9 cellular contexts compared by ENCODE assay signal in genomic region chr1:42942444-42942843, GRCh38. TPM values are rescaled to one million over a fixed set of nuclear protein-coding genes. Genes with fewer than 3 reads are reported as not detected.
DNase-seq lines count a peak whose midpoint lies in the region; ATAC-seq, FAIRE-seq and TF ChIP-seq lines count a peak whose summit lies in the region.
"Had no signal": no experiment of that assay in that cellular context is flagged by ENCODE, and none has a peak within 500 bp of the region (broad histone marks: within the 10 kb centered on the region; RNA-seq: fewer than 3 reads in every experiment).

No MANE protein-coding gene starts in this region.

- H3K4me1 ChIP-seq in A549 = peaks cover 100% of the 10 kb centered on the region
- peaks cover 93% of the 10 kb centered on the region for H3K4me1 ChIP-seq in Karpas-422 (ENCODE audit: low read length)
- H3K4me1 ChIP-seq in astrocyte (ENCODE audit: insufficient read depth, low read length) = peaks cover 71% of the 10 kb centered on the region
- H3K4me1 ChIP-seq in MM.1S (ENCODE audit: low read length) = 0 out of 2 replicates have a peak, but pooled peaks cover 5% of the 10 kb centered on the region

- H3K9ac ChIP-seq in Karpas-422 (ENCODE audit: low read length) (no peak overlapping the region), astrocyte (ENCODE audit: low read length) (peak overlapping the region; percentile 82), MM.1S (ENCODE audit: low read length) (no peak overlapping the region)

- H4K20me1 ChIP-seq in Karpas-422 (ENCODE audit: insufficient read depth, low read depth, low read length) (peaks cover 89% of the 10 kb centered on the region), astrocyte (ENCODE audit: insufficient read depth, low read length) (no peaks in the 10 kb centered on the region), MM.1S (ENCODE audit: insufficient read depth, low read length) (no peaks in the 10 kb centered on the region)

- TF ChIP-seq EP300 in A549 (IDR thresholded peaks at IDR 0.05) = no peak

- ATAC-seq in A549 (no peak), HG02852 (IDR thresholded peaks at IDR 0.05; ENCODE audit: unreplicated experiment) (no peak)

- H3K79me2 ChIP-seq in Karpas-422 (ENCODE audit: low read length) = peaks cover 97% of the 10 kb centered on the region
- peaks cover 74% of the 10 kb centered on the region for H3K79me2 ChIP-seq in astrocyte (ENCODE audit: insufficient read depth, low read length)
- peaks cover 80% of the 10 kb centered on the region for H3K79me2 ChIP-seq in MM.1S (ENCODE audit: low read length)

- WGBS in A549 (ENCODE audit: missing lambda C conversion rate) = 54% methylated on average over 6 of the region's 6 CpGs

- TF ChIP-seq POLR2A in A549 (IDR thresholded peaks at IDR 0.05; ENCODE audit: low read length) = no peak

- H3K4me2 ChIP-seq in A549 (peak overlapping the region; percentile 76), Karpas-422 (ENCODE audit: low read depth, low read length, poor library complexity, severe bottlenecking) (no peak overlapping the region), astrocyte (ENCODE audit: low read length) (peak overlapping the region; percentile 70), MM.1S (ENCODE audit: low read depth, low read length) (no peak overlapping the region)

- FAIRE-seq in A549 (lab: Jason Lieb, UNC) (no peak), astrocyte (lab: Jason Lieb, UNC) (no peak)

- H3K27ac Mint-ChIP-seq in astrocyte (ENCODE audit: unreplicated experiment) (peak overlapping the region; percentile 99), mesothelial cell of epicardium (peak overlapping the region; percentile 97)

- no peak for DNase-seq in A549 (ENCODE audit: low read depth in 1 of 2, low spot score in 1 of 2)
- peak; percentile 56 for DNase-seq in Karpas-422
- no peak for DNase-seq in astrocyte (ENCODE audit: low read depth)
- DNase-seq in mesothelial cell of epicardium (ENCODE audit: low spot score in 2 of 2, unreplicated experiment in 2 of 2) = no peak
- DNase-seq in stimulated activated CD4-positive, alpha-beta T cell treated with anti-CD3 and anti-CD28 coated beads, Interleukin-12 subunit alpha, Interleukin-12 subunit beta, amount 100 ng/mL, for 4 hours = no peak
- no peak for DNase-seq in middle frontal gyrus (ENCODE audit: extremely low spot score, low spot score)
- DNase-seq in MM.1S = no peak
- DNase-seq: GF-D8 had no signal

- H3K27me3 ChIP-seq in Karpas-422 (ENCODE audit: low read length) (no peaks in the 10 kb centered on the region), astrocyte (ENCODE audit: insufficient read depth, low read length) (no peaks in the 10 kb centered on the region), MM.1S (replicated peaks; ENCODE audit: insufficient read depth, low read length) (no peaks in the 10 kb centered on the region)

- H3K36me3 Mint-ChIP-seq in astrocyte (ENCODE audit: low read depth, unreplicated experiment) = peaks cover 53% of the 10 kb centered on the region
- peaks cover 40% of the 10 kb centered on the region for H3K36me3 Mint-ChIP-seq in mesothelial cell of epicardium

- no peaks in the 10 kb centered on the region for H3F3A ChIP-seq in MM.1S (ENCODE audit: insufficient read depth, low read length)

- CTCF ChIA-PET in A549 (lab: Yijun Ruan, JAX) = interaction anchor here (1.2 to 2.4 kb wide), 5 partner anchors 8 to 131 kb away, joined by 3 to 12 read pairs (median 7); no protein-coding TSS in a partner anchor

- H3K27me3 Mint-ChIP-seq in astrocyte (ENCODE audit: low read depth, unreplicated experiment) (no peaks in the 10 kb centered on the region), mesothelial cell of epicardium (ENCODE audit: low read depth) (no peaks in the 10 kb centered on the region)

- no peak for TF ChIP-seq RAD21 in A549 (conservative IDR thresholded peaks at IDR 0.05 in 1 of 2, IDR thresholded peaks at IDR 0.05 in 1 of 2)

- H3K4me3 Mint-ChIP-seq in astrocyte (ENCODE audit: unreplicated experiment) (peak overlapping the region; percentile 45), mesothelial cell of epicardium (peak overlapping the region; percentile 37)

- H2AFZ ChIP-seq in Karpas-422 (ENCODE audit: low read length) (no peak overlapping the region), astrocyte (ENCODE audit: low read depth, low read length) (no peak overlapping the region), MM.1S (ENCODE audit: low read length) (no peak overlapping the region)

- H3K9me2 ChIP-seq in Karpas-422 (replicated peaks; ENCODE audit: insufficient read depth, low read length) (no peaks in the 10 kb centered on the region), MM.1S (replicated peaks; ENCODE audit: insufficient read depth, low read length) (no peaks in the 10 kb centered on the region)

- H3K36me3 ChIP-seq in Karpas-422 (ENCODE audit: insufficient read depth, low read length) (peaks cover 45% of the 10 kb centered on the region), astrocyte (ENCODE audit: insufficient read depth, low read length) (peaks cover 21% of the 10 kb centered on the region), MM.1S (replicated peaks; ENCODE audit: insufficient read depth, low read length) (0 out of 2 replicates have a peak, but pooled peaks cover 2% of the 10 kb centered on the region)

- H3K4me3 ChIP-seq in A549 = peak overlapping the region; percentile 16; the same call in 1 of the 3 replicates
- H3K4me3 ChIP-seq in Karpas-422 (ENCODE audit: low read length) = no peak overlapping the region
- H3K4me3 ChIP-seq in astrocyte (ENCODE audit: insufficient read depth, low read depth, low read length) = no peak overlapping the region
- H3K4me3 ChIP-seq in MM.1S (ENCODE audit: low read length) = no peak overlapping the region

- peaks cover 78% of the 10 kb centered on the region for H3K4me1 Mint-ChIP-seq in astrocyte (ENCODE audit: low read depth, unreplicated experiment)
- H3K4me1 Mint-ChIP-seq in mesothelial cell of epicardium = peaks cover 92% of the 10 kb centered on the region

- H3K9me3 Mint-ChIP-seq in astrocyte (ENCODE audit: unreplicated experiment) (no peaks in the 10 kb centered on the region), mesothelial cell of epicardium (no peaks in the 10 kb centered on the region)

- POLR2A ChIA-PET in A549 (lab: Yijun Ruan, JAX) = interaction anchor here (0.6 to 2.9 kb wide), 7 partner anchors 10 to 1786 kb away, joined by 3 to 8 read pairs (median 4); partner anchors contain the start of gene SLC2A1

- H3K9me3 ChIP-seq in A549 (no peaks in the 10 kb centered on the region), Karpas-422 (ENCODE audit: low read length) (no peaks in the 10 kb centered on the region), astrocyte (ENCODE audit: insufficient read depth, low read depth, low read length) (no peaks in the 10 kb centered on the region), MM.1S (replicated peaks; ENCODE audit: insufficient read depth, low read length) (no peaks in the 10 kb centered on the region)

- TF ChIP-seq CTCF in A549 (IDR thresholded peaks at IDR 0.05) (no peak), astrocyte (IDR thresholded peaks at IDR 0.05; ENCODE audit: insufficient read depth, low read depth, low read length) (no peak), mesothelial cell of epicardium (IDR thresholded peaks at IDR 0.05; ENCODE audit: unreplicated experiment) (no peak), MM.1S (IDR thresholded peaks at IDR 0.05; ENCODE audit: low read length) (no peak)

- H3K27ac ChIP-seq in A549 (peak overlapping the region; percentile 91 to 99), Karpas-422 (ENCODE audit: low read length) (peak overlapping the region; percentile 64), astrocyte (ENCODE audit: low read depth, low read length) (peak overlapping the region; percentile 99), MM.1S (ENCODE audit: low read length) (no peak overlapping the region)

TF ChIP-seq in A549, 52 proteins besides CTCF, POLR2A, EP300 and RAD21 (continues in another document):
- 0 out of 2 replicates have a peak, but pooled peaks have one; percentile 10 for TF ChIP-seq EHF (CRISPR knock-in tag; IDR thresholded peaks at IDR 0.05)
- TF ChIP-seq, protein P1, sequence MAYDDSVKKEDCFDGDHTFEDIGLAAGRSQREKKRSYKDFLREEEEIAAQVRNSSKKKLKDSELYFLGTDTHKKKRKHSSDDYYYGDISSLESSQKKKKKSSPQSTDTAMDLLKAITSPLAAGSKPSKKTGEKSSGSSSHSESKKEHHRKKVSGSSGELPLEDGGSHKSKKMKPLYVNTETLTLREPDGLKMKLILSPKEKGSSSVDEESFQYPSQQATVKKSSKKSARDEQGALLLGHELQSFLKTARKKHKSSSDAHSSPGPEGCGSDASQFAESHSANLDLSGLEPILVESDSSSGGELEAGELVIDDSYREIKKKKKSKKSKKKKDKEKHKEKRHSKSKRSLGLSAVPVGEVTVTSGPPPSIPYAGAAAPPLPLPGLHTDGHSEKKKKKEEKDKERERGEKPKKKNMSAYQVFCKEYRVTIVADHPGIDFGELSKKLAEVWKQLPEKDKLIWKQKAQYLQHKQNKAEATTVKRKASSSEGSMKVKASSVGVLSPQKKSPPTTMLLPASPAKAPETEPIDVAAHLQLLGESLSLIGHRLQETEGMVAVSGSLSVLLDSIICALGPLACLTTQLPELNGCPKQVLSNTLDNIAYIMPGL (CRISPR knock-in tag; IDR thresholded peaks at IDR 0.05; ENCODE audit: borderline replicate concordance) = no peak
- TF ChIP-seq ESRRA (IDR thresholded peaks at IDR 0.05; ENCODE audit: borderline replicate concordance, low read length) = no peak
- no peak for TF ChIP-seq JUN (IDR thresholded peaks at IDR 0.05)
- TF ChIP-seq TP53 (CRISPR knock-in tag; IDR thresholded peaks at IDR 0.05) = no peak
- TF ChIP-seq EHMT2 (IDR thresholded peaks at IDR 0.05; ENCODE audit: low read depth) = no peak
- TF ChIP-seq GATA3 (IDR thresholded peaks at IDR 0.05; ENCODE audit: borderline replicate concordance) = no peak
- no peak for TF ChIP-seq RFX5 (IDR thresholded peaks at IDR 0.05)
- TF ChIP-seq JUNB (IDR thresholded peaks at IDR 0.05) = no peak
- TF ChIP-seq RCOR1 (IDR thresholded peaks at IDR 0.05; ENCODE audit: low read depth, low read length) = no peak
- no peak for TF ChIP-seq SMC3 (IDR thresholded peaks at IDR 0.05)
- TF ChIP-seq FOXS1 (CRISPR knock-in tag; IDR thresholded peaks at IDR 0.05) = peak; percentile 19; the same call in 1 of the 2 replicates
- TF ChIP-seq HOXB13 (CRISPR knock-in tag; IDR thresholded peaks at IDR 0.05; ENCODE audit: low read depth) = no peak
- no peak for TF ChIP-seq MAZ (IDR thresholded peaks at IDR 0.05; ENCODE audit: borderline replicate concordance, low read depth, low read length)

RNA-seq across cellular contexts. Expression of gene SLC2A1, which starts 16.2 kb away (rescaled TPM):
- polyA plus RNA-seq in A549 (2011; rRNA removed) = 106 and 107 TPM in 2 replicates
- 118 and 141 TPM in 2 replicates for polyA plus RNA-seq in A549 (2012; cell fraction: cytosol; rRNA removed)
- polyA plus RNA-seq in A549 (2012; cell fraction: nucleus; rRNA removed) = 397 and 557 TPM in 2 replicates
- polyA plus RNA-seq in A549 (2017; fragmentation: RNase III; extraction: RNeasy Plus Mini Kit Qiagen cat#74134 plus additional on column Dnase treatment) = 103 to 137 TPM (median 124 TPM) in 3 replicates
- polyA minus RNA-seq in A549 (2011; rRNA and poly(A)+ RNA removed) = 122 and 160 TPM in 2 replicates
- total RNA-seq in Karpas-422 (2014; rRNA removed; shearing (Covaris generic); ENCODE audit: low replicate concordance) = 72.2 and 83.8 TPM in 2 replicates
- total RNA-seq in astrocyte = 506 and 521 TPM in 2 replicates
- 786 to 841 TPM (median 827 TPM) in 3 replicates for total RNA-seq in mesothelial cell of epicardium

Comparison
In these comparisons a context has a peak if more than half of its experiments do, and no peak if none do; other contexts are left out.
1. H3K4me2 ChIP-seq: peak in A549 (single experiment) and astrocyte (single experiment); none in Karpas-422 (single experiment) and MM.1S (single experiment).